ENCODE assay signal across 15 cellular contexts in the genomic region with DNA sequence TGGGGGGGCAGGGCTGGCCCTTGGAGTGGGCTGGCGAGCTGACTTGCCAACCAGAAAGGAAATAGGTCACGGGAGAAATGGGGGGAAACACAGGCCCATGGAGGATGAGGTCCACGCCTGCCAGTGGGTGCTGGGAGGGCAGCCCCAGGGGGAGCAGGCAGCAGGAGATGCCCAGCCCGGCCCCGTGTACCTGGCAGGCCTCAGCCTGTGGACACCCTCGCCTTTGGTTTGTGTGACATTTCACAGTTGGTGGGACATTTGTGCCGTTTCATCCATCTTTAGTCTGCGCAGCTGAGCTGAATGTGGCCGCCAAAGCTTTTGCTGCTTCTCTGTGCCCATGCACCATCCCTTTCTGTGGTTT.
A peak's percentile ranks its signal among the peaks of the same experiment; 100 is the strongest.
DNase-seq lines count a peak whose midpoint lies in the region; ATAC-seq and TF ChIP-seq lines count a peak whose summit lies in the region.
"Had no signal": no experiment of that assay in that cellular context is flagged by ENCODE, and none has a peak within 500 bp of the region (broad histone marks: within the 10 kb centered on the region; RNA-seq: fewer than 3 reads in every experiment).

No MANE protein-coding gene starts in this region.

- peaks cover 21% of the 10 kb centered on the region for H3K4me1 ChIP-seq in MM.1S (ENCODE audit: low read length)
- H3K4me1 ChIP-seq: foreskin keratinocyte had no signal

- H3K27me3 ChIP-seq in MM.1S (replicated peaks; ENCODE audit: insufficient read depth, low read length) = no peaks in the 10 kb centered on the region
- H3K27me3 ChIP-seq: brain microvascular endothelial cell, foreskin keratinocyte had no signal

- peaks cover 30% of the 10 kb centered on the region for H3K36me3 Mint-ChIP-seq in osteocyte (ENCODE audit: unreplicated experiment)

- H3K9me2 ChIP-seq in MM.1S (replicated peaks; ENCODE audit: insufficient read depth, low read length) = no peaks in the 10 kb centered on the region

- peak overlapping the region; percentile 38; the same call in 1 of the 2 replicates for H3K4me2 ChIP-seq in MM.1S (ENCODE audit: low read depth, low read length)

- H3K9me3 Mint-ChIP-seq in osteocyte (ENCODE audit: unreplicated experiment) = no peaks in the 10 kb centered on the region
- H3K9me3 Mint-ChIP-seq: effector memory CD8-positive, alpha-beta T cell had no signal

- TF ChIP-seq CTCF in MM.1S (IDR thresholded peaks at IDR 0.05; ENCODE audit: low read length) = no peak
- TF ChIP-seq CTCF in osteocyte (IDR thresholded peaks at IDR 0.05) = no peak

- H3K4me1 Mint-ChIP-seq in osteocyte (ENCODE audit: unreplicated experiment) = no peaks in the 10 kb centered on the region

- no peaks in the 10 kb centered on the region for H3K36me3 ChIP-seq in MM.1S (replicated peaks; ENCODE audit: insufficient read depth, low read length)
- H3K36me3 ChIP-seq: brain microvascular endothelial cell had no signal

- H3K27ac ChIP-seq in MM.1S (ENCODE audit: low read length) = peak overlapping the region; percentile 80
- H3K27ac ChIP-seq: brain microvascular endothelial cell, foreskin keratinocyte had no signal

- H4K20me1 ChIP-seq in MM.1S (ENCODE audit: insufficient read depth, low read length) = no peaks in the 10 kb centered on the region

- H3K4me3 Mint-ChIP-seq in osteocyte (ENCODE audit: unreplicated experiment) = no peak overlapping the region
- H3K4me3 Mint-ChIP-seq: effector memory CD8-positive, alpha-beta T cell had no signal

- no peaks in the 10 kb centered on the region for H3K27me3 Mint-ChIP-seq in osteocyte (ENCODE audit: unreplicated experiment)
- H3K27me3 Mint-ChIP-seq: effector memory CD8-positive, alpha-beta T cell had no signal

- H3F3A ChIP-seq in MM.1S (ENCODE audit: insufficient read depth, low read length) = 0 out of 2 replicates have a peak, but pooled peaks cover 15% of the 10 kb centered on the region

- H3K27ac Mint-ChIP-seq in osteocyte (ENCODE audit: unreplicated experiment) = no peak overlapping the region

- H3K9me3 ChIP-seq in MM.1S (replicated peaks; ENCODE audit: insufficient read depth, low read length) = no peaks in the 10 kb centered on the region

- no peak overlapping the region for H3K4me3 ChIP-seq in MM.1S (ENCODE audit: low read length)

- 0 out of 2 replicates have a peak, but pooled peaks cover 3% of the 10 kb centered on the region for H3K79me2 ChIP-seq in MM.1S (ENCODE audit: low read length)

- ATAC-seq in GM21360 (IDR thresholded peaks at IDR 0.05; ENCODE audit: unreplicated experiment) = peak; percentile 20
- peak; percentile 24 for ATAC-seq in left lobe of liver
- ATAC-seq in HG03025 (IDR thresholded peaks at IDR 0.05; ENCODE audit: low FRiP score, unreplicated experiment) = no peak
- ATAC-seq: foreskin keratinocyte had no signal

- DNase-seq in D341Med (ENCODE audit: low spot score) (peak; percentile 33), MM.1S (no peak), left lobe of liver (ENCODE audit: low spot score) (no peak), mucosa of gallbladder (ENCODE audit: low spot score) (no peak), osteocyte (ENCODE audit: extremely low spot score, unreplicated experiment) (no peak)
- DNase-seq in stimulated activated naive CD4-positive, alpha-beta T cell (lab: John Stamatoyannopoulos, UW) = no peak
- DNase-seq: activated CD4-positive, CD25-positive, alpha-beta regulatory T cell; activated T-cell treated with anti-CD3 and anti-CD28 coated beads, Interleukin-2, amount 50 U/mL, for 48 hours; brain microvascular endothelial cell; effector memory CD8-positive, alpha-beta T cell; foreskin keratinocyte; midbrain; stimulated activated CD4-positive, alpha-beta T cell treated with anti-CD3 and anti-CD28 coated beads, Interleukin-2, amount 100 ng/mL, for 48 hours had no signal

- peak overlapping the region; percentile 25; the same call in 1 of the 2 replicates for H3K9ac ChIP-seq in MM.1S (ENCODE audit: low read length)

- H2AFZ ChIP-seq in MM.1S (ENCODE audit: low read length) = no peak overlapping the region
